18 cellular contexts compared by ENCODE assay signal in genomic region chr7:139722604-139723003, GRCh38.
"Had no signal": no experiment of that assay in that cellular context is flagged by ENCODE, and none has a peak within 500 bp of the region (broad histone marks: within the 10 kb centered on the region; RNA-seq: fewer than 3 reads in every experiment).

No MANE protein-coding gene starts in this region.

- H3K36me3 ChIP-seq: ovary, thoracic aorta had no signal

- H3K27me3 ChIP-seq: ovary had no signal

- DNase-seq: activated CD4-positive, alpha-beta T cell treated with anti-CD3 and anti-CD28 coated beads, Interleukin-2, amount 10 ng/mL, durations not matched to agents 7 days and 5 days; activated CD8-positive, alpha-beta T cell treated with anti-CD3 and anti-CD28 coated beads, Interleukin-2, amount 10 ng/mL, durations not matched to agents 7 days and 5 days; activated effector memory CD4-positive, alpha-beta T cell treated with Interleukin-2 at 50 U/mL for 16 hours; activated naive CD4-positive, alpha-beta T cell treated with anti-CD3 and anti-CD28 coated beads, Interleukin-2, amount 50 U/mL, for 16 hours; activated T-cell treated with anti-CD3 and anti-CD28 coated beads, Interleukin-2, amount 50 U/mL, for 4 hours; dermis blood vessel endothelial cell; effector memory CD8-positive, alpha-beta T cell; glutamatergic neuron; hippocampal formation; left cardiac atrium; mammary epithelial cell; ovary; psoas muscle; stimulated activated CD4-positive, alpha-beta T cell treated with anti-CD3 and anti-CD28 coated beads, Interleukin-4, amount 100 ng/mL, for 4 hours had no signal

- ATAC-seq: activated CD4-positive, CD25-positive, alpha-beta regulatory T cell treated with anti-CD3 and anti-CD28 coated beads, Interleukin-2, amount 50 U/mL, for 24 hours; activated CD8-positive, alpha-beta T cell treated with anti-CD3 and anti-CD28 coated beads, Interleukin-2, amount 10 ng/mL, durations not matched to agents 7 days and 5 days; activated T-cell treated with anti-CD3 and anti-CD28 coated beads, Interleukin-2, amount 50 U/mL, for 4 hours; effector memory CD8-positive, alpha-beta T cell; left cardiac atrium; psoas muscle; sciatic nerve; stimulated activated memory B cell treated with anti-CD40 and anti-IgM and Interleukin-4, amounts not matched to agents 10 μg/mL and 1 μg/mL and 100 μg/mL, for 72 hours had no signal

- H3K4me3 ChIP-seq: ovary, psoas muscle, thoracic aorta had no signal

- H3K27ac ChIP-seq: ovary, psoas muscle, thoracic aorta had no signal

- H3K9me3 ChIP-seq: ovary, psoas muscle, thoracic aorta had no signal
